Comparison of ENCODE assay signal across 9 cellular contexts in genomic region chr16:48499822-48500440, GRCh38.
DNase-seq lines count a peak whose midpoint lies in the region; ATAC-seq and TF ChIP-seq lines count a peak whose summit lies in the region.
"Had no signal": no experiment of that assay in that cellular context is flagged by ENCODE, and none has a peak within 500 bp of the region (broad histone marks: within the 10 kb centered on the region; RNA-seq: fewer than 3 reads in every experiment).

No MANE protein-coding gene starts in this region.

- intact Hi-C loops in dorsolateral prefrontal cortex (cut with DNase I), result loop anchor here in 1 of 2 donors (5.0 kb wide), 1 partner anchor 108 kb away; no protein-coding TSS in a partner anchor

- DNase-seq in A172 (ENCODE audit: low spot score), result peak; percentile 69
- peak; percentile 7 for DNase-seq in NCI-H2171 (lab: John Stamatoyannopoulos, UW)
- peak in 1 of 10 donors; percentile 21 for DNase-seq in dorsolateral prefrontal cortex
- DNase-seq in mesothelial cell of epicardium (ENCODE audit: low spot score in 2 of 2, unreplicated experiment in 2 of 2), result no peak
- no peak for DNase-seq in RKO (ENCODE audit: low spot score)
- no peak for DNase-seq in nephron progenitor cell
- no peak for DNase-seq in GF-D8 (lab: John Stamatoyannopoulos, UW)
- DNase-seq: activated CD4-positive, CD25-positive, alpha-beta regulatory T cell treated with anti-CD3 and anti-CD28 coated beads, Interleukin-2, amount 50 U/mL, for 72 hours had no signal

- H3K4me1 Mint-ChIP-seq in mesothelial cell of epicardium (peaks cover 51% of the 10 kb centered on the region), nephron progenitor cell (peaks cover 21% of the 10 kb centered on the region)

- H3K36me3 Mint-ChIP-seq in mesothelial cell of epicardium (no peaks in the 10 kb centered on the region), nephron progenitor cell (ENCODE audit: low read depth) (no peaks in the 10 kb centered on the region)

- peak overlapping the region in 52 of 59 donors; percentile 10 to 86 (median 64) for H3K27ac ChIP-seq in dorsolateral prefrontal cortex

- TF ChIP-seq CTCF in dorsolateral prefrontal cortex (IDR thresholded peaks at IDR 0.05 in 54 of 56, conservative IDR thresholded peaks at IDR 0.05 in 2 of 56; ENCODE audit: low read depth in 1 of 56, partially characterized antibody in 56 of 56) (no peak), mesothelial cell of epicardium (IDR thresholded peaks at IDR 0.05; ENCODE audit: unreplicated experiment) (no peak), nephron progenitor cell (IDR thresholded peaks at IDR 0.05) (no peak)

- H3K9me3 Mint-ChIP-seq in mesothelial cell of epicardium (peaks cover 10% of the 10 kb centered on the region), nephron progenitor cell (peaks cover 11% of the 10 kb centered on the region)

- H3K4me3 Mint-ChIP-seq in mesothelial cell of epicardium (no peak overlapping the region), nephron progenitor cell (no peak overlapping the region)

- no peaks in the 10 kb centered on the region for H3K27me3 ChIP-seq in dorsolateral prefrontal cortex

- H3K27me3 Mint-ChIP-seq in mesothelial cell of epicardium (ENCODE audit: low read depth) (no peaks in the 10 kb centered on the region), nephron progenitor cell (ENCODE audit: low read depth, poor library complexity) (peaks cover 8% of the 10 kb centered on the region)

- no peak for ATAC-seq in GM19035 (IDR thresholded peaks at IDR 0.05; ENCODE audit: unreplicated experiment)

- no peak overlapping the region for H3K4me3 ChIP-seq in dorsolateral prefrontal cortex

- H3K27ac Mint-ChIP-seq in mesothelial cell of epicardium, result peak overlapping the region; percentile 97
- no peak overlapping the region for H3K27ac Mint-ChIP-seq in nephron progenitor cell

Comparison
In these comparisons a context has a peak if more than half of its experiments do, and no peak if none do; other contexts are left out.
1. DNase-seq: peak in A172 (single experiment) and NCI-H2171 (single experiment); none in mesothelial cell of epicardium (0 of 2), RKO (single experiment), nephron progenitor cell (single experiment) and GF-D8 (single experiment).